ENCODE assay signal across 28 cellular contexts in the genomic region with DNA sequence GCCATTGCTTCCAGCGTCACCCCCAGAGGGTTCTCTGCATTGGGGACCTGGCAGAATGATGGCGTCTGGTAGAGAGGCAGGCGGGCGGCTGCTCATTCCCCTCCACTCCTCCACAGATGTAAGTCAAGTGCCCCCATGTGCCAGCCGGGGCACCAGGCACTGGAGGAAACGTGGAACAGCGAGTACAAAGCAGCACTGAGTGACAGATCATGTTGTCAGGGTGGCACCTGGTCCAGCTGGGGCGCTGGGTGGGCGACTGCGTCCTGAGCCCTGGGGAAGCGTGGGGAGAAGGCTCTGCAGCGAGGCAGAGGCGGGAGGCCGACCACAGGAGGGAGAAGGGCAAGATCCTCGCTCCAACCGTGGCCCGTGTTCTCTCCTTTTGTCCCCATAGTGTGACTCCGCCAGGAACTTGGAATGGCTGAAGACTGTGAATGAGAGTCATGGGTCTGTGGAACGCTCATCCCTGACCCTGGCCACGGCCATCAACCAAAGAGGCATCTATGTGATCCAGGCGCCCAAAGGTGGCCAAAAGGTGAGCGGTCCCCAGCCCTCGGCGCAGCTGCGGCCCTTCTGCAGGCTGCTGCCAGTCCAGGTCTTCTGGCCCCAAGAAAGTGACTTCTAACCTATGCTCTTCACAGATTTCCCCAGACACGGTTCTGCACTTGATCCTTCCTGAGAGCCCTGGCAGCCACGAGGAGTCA.
"Had no signal": no experiment of that assay in that cellular context is flagged by ENCODE, and none has a peak within 500 bp of the region (broad histone marks: within the 10 kb centered on the region; RNA-seq: fewer than 3 reads in every experiment).

No MANE protein-coding gene starts in this region.

- H3K79me2 ChIP-seq: hepatocyte had no signal

- H3K27ac Mint-ChIP-seq: activated CD8-positive, alpha-beta memory T cell treated with anti-CD3 and anti-CD28 coated beads, Interleukin-2, amount 10 ng/mL, durations not matched to agents 7 days and 5 days; type B pancreatic cell had no signal

- H3K4me2 ChIP-seq: hepatocyte had no signal

- H3K4me3 ChIP-seq: body of pancreas, coronary artery, dorsolateral prefrontal cortex, gastroesophageal sphincter, hepatocyte, right atrium auricular region, thoracic aorta, vagina had no signal

- H3K27me3 ChIP-seq: body of pancreas, dorsolateral prefrontal cortex, gastroesophageal sphincter, hepatocyte, right atrium auricular region, vagina had no signal

- H2AFZ ChIP-seq: hepatocyte, parathyroid adenoma had no signal

- ATAC-seq: activated CD4-positive, CD25-positive, alpha-beta regulatory T cell treated with anti-CD3 and anti-CD28 coated beads, Interleukin-2, amount 50 U/mL, for 24 hours; activated CD8-positive, alpha-beta memory T cell treated with anti-CD3 and anti-CD28 coated beads, Interleukin-2, amount 10 ng/mL, durations not matched to agents 7 days and 5 days; body of pancreas; gastroesophageal sphincter; left cardiac atrium; left ventricle myocardium superior had no signal

- H3K4me3 Mint-ChIP-seq: activated CD8-positive, alpha-beta memory T cell treated with anti-CD3 and anti-CD28 coated beads, Interleukin-2, amount 10 ng/mL, durations not matched to agents 7 days and 5 days; neural crest cell; type B pancreatic cell had no signal

- H3K4me1 ChIP-seq: body of pancreas, gastroesophageal sphincter, right atrium auricular region, vagina had no signal

- DNase-seq: activated CD4-positive, alpha-beta T cell treated with anti-CD3 and anti-CD28 coated beads for 48 hours; activated CD4-positive, alpha-beta T cell treated with anti-CD3 and anti-CD28 coated beads, Interleukin-2, amount 50 U/mL, for 48 hours; activated CD8-positive, alpha-beta memory T cell treated with anti-CD3 and anti-CD28 coated beads, Interleukin-2, amount 10 ng/mL, durations not matched to agents 7 days and 5 days; activated gamma-delta T cell; activated naive CD4-positive, alpha-beta T cell treated with anti-CD3 and anti-CD28 coated beads, Interleukin-2, amount 50 U/mL, for 16 hours; body of pancreas; cerebellar nuclear complex; dorsolateral prefrontal cortex; effector memory CD4-positive, alpha-beta T cell; erythroblast; left cardiac atrium; left ventricle myocardium superior; mammary epithelial cell; occipital lobe; stimulated activated naive CD4-positive, alpha-beta T cell treated with Interleukin-2 at 50 U/mL for 16 hours; T-helper 1 cell; T-helper 9 cell; WERI-Rb-1 had no signal

- H3K9me3 ChIP-seq: body of pancreas, gastroesophageal sphincter, right atrium auricular region, thoracic aorta, vagina had no signal

- H3K27me3 Mint-ChIP-seq: activated CD8-positive, alpha-beta memory T cell treated with anti-CD3 and anti-CD28 coated beads, Interleukin-2, amount 10 ng/mL, durations not matched to agents 7 days and 5 days; type B pancreatic cell had no signal

- H3K9ac ChIP-seq: parathyroid adenoma had no signal

- H3K27ac ChIP-seq: body of pancreas, coronary artery, dorsolateral prefrontal cortex, gastroesophageal sphincter, hepatocyte, parathyroid adenoma, right atrium auricular region, thoracic aorta, vagina, WERI-Rb-1 had no signal

- H3K9me3 Mint-ChIP-seq: neural crest cell, type B pancreatic cell had no signal
